Comparison of ENCODE assay signal across 21 cellular contexts in genomic region chr4:119097282-119097900, GRCh38. TPM values are rescaled to one million over a fixed set of nuclear protein-coding genes. Genes with fewer than 3 reads are reported as not detected.
DNase-seq lines count a peak whose midpoint lies in the region; ATAC-seq, FAIRE-seq and TF ChIP-seq lines count a peak whose summit lies in the region.
"Had no signal": no experiment of that assay in that cellular context is flagged by ENCODE, and none has a peak within 500 bp of the region (broad histone marks: within the 10 kb centered on the region; RNA-seq: fewer than 3 reads in every experiment).

No MANE protein-coding gene starts in this region.

- TF ChIP-seq POLR2A in A549 (IDR thresholded peaks at IDR 0.05; ENCODE audit: low read length): no peak

- H3K36me3 ChIP-seq in mucosa of rectum (ENCODE audit: control insufficient read depth in 2 of 2, insufficient read depth in 2 of 2, low read length in 2 of 2) (no peaks in the 10 kb centered on the region), endodermal cell (ENCODE audit: control insufficient read depth, insufficient read depth, low read length) (no peaks in the 10 kb centered on the region)

- no peaks in the 10 kb centered on the region for H3K36me3 Mint-ChIP-seq in central memory CD8-positive, alpha-beta T cell (ENCODE audit: insufficient read depth)
- H3K36me3 Mint-ChIP-seq in glutamatergic neuron (ENCODE audit: unreplicated experiment) (no peaks in the 10 kb centered on the region), endodermal cell (ENCODE audit: low read depth) (no peaks in the 10 kb centered on the region)
- H3K36me3 Mint-ChIP-seq: CD14-positive monocyte, IgD-negative memory B cell had no signal

- peaks cover 36% of the 10 kb centered on the region for H3K27me3 Mint-ChIP-seq in central memory CD8-positive, alpha-beta T cell
- H3K27me3 Mint-ChIP-seq in glutamatergic neuron (ENCODE audit: unreplicated experiment): peaks cover 2% of the 10 kb centered on the region
- H3K27me3 Mint-ChIP-seq in endodermal cell (ENCODE audit: insufficient read depth): no peaks in the 10 kb centered on the region

- no peak overlapping the region for H3K4me2 ChIP-seq in A549

- TF ChIP-seq EP300 in A549 (IDR thresholded peaks at IDR 0.05): no peak

- no peak for DNase-seq in A549 (ENCODE audit: low read depth in 1 of 2, low spot score in 1 of 2)
- DNase-seq in central memory CD8-positive, alpha-beta T cell (ENCODE audit: low spot score in 2 of 2): no peak
- DNase-seq in glutamatergic neuron: no peak
- no peak for DNase-seq in endodermal cell
- no peak for DNase-seq in MV-4-11 (lab: John Stamatoyannopoulos, UW)
- no peak for DNase-seq in NCI-H1930 (lab: John Stamatoyannopoulos, UW)
- DNase-seq: 8988T; COR-L47; DMS153; HFFc6; NCI-H1048; NCI-H1694; NCI-H345; NCI-H69; NK-92 treated with Interleukin-12 subunit alpha and Interleukin-12 subunit beta, amount 100 ng/mL, for 24 hours had no signal

- peak overlapping the region; percentile 42 to 64; a peak in 3 of 6 replicates for H3K27ac ChIP-seq in A549
- H3K27ac ChIP-seq in mucosa of rectum (ENCODE audit: low read depth in 2 of 2, low read length in 2 of 2): peak overlapping the region; percentile 63 to 73
- H3K27ac ChIP-seq in endodermal cell (ENCODE audit: low read depth, low read length): no peak overlapping the region

- H3K27me3 ChIP-seq in mucosa of rectum (ENCODE audit: control insufficient read depth in 2 of 2, insufficient read depth in 2 of 2, low read length in 2 of 2): no peaks in the 10 kb centered on the region
- no peaks in the 10 kb centered on the region for H3K27me3 ChIP-seq in endodermal cell (ENCODE audit: control insufficient read depth, insufficient read depth, low read length, poor library complexity, severe bottlenecking)

- H3K9ac ChIP-seq in mucosa of rectum (ENCODE audit: low read depth in 1 of 2, low read length in 2 of 2) (no peak overlapping the region), endodermal cell (ENCODE audit: extremely low read depth, low read length, poor library complexity, severe bottlenecking) (no peak overlapping the region)

- CTCF ChIA-PET in A549 (lab: Yijun Ruan, JAX): interaction anchor here (1.4 to 3.7 kb wide), 2 partner anchors 10 to 56 kb away, joined by 7 to 15 read pairs; no protein-coding TSS in a partner anchor

- H3K4me1 Mint-ChIP-seq in central memory CD8-positive, alpha-beta T cell: peaks cover 9% of the 10 kb centered on the region
- no peaks in the 10 kb centered on the region for H3K4me1 Mint-ChIP-seq in glutamatergic neuron (ENCODE audit: low read depth, unreplicated experiment)
- H3K4me1 Mint-ChIP-seq in endodermal cell: peaks cover 4% of the 10 kb centered on the region

- no peak for FAIRE-seq in A549 (lab: Jason Lieb, UNC)
- FAIRE-seq: H1 had no signal

- H3K27ac Mint-ChIP-seq in central memory CD8-positive, alpha-beta T cell (ENCODE audit: low read depth): peak overlapping the region; percentile 77
- H3K27ac Mint-ChIP-seq in glutamatergic neuron (ENCODE audit: unreplicated experiment): no peak overlapping the region
- H3K27ac Mint-ChIP-seq in endodermal cell: no peak overlapping the region
- H3K27ac Mint-ChIP-seq: IgD-negative memory B cell had no signal

- no peak for TF ChIP-seq RAD21 in A549 (conservative IDR thresholded peaks at IDR 0.05 in 1 of 2, IDR thresholded peaks at IDR 0.05 in 1 of 2)

- H3K9me3 ChIP-seq in A549 (0 out of 3 replicates have a peak, but pooled peaks cover 3% of the 10 kb centered on the region), mucosa of rectum (ENCODE audit: control insufficient read depth in 2 of 2, low read length in 2 of 2) (no peaks in the 10 kb centered on the region), endodermal cell (ENCODE audit: control insufficient read depth, low read length) (no peaks in the 10 kb centered on the region)

- H3K4me1 ChIP-seq in A549 (peaks cover 57% of the 10 kb centered on the region), mucosa of rectum (ENCODE audit: control insufficient read depth in 2 of 2, insufficient read depth in 2 of 2, low read length in 2 of 2) (peaks cover 16 to 52% of the 10 kb centered on the region in 2 donors), endodermal cell (ENCODE audit: control insufficient read depth, insufficient read depth, low read length) (no peaks in the 10 kb centered on the region)

- WGBS in A549 (ENCODE audit: missing lambda C conversion rate): 89% methylated on average over 2 of the region's 2 CpGs
- 90 to 100% methylated on average over 1 to 2 of the region's 2 CpGs for WGBS in endodermal cell (ENCODE audit: insufficient coverage in 1 of 2, insufficient read length in 1 of 2), 2 experiments

- ATAC-seq in A549 (no peak), GM19351 (IDR thresholded peaks at IDR 0.05; ENCODE audit: unreplicated experiment) (peak; percentile 49)
- no peak for ATAC-seq in central memory CD8-positive, alpha-beta T cell (replicated peaks; ENCODE audit: extremely low read depth, poor library complexity, severe bottlenecking)

- TF ChIP-seq CTCF in A549 (IDR thresholded peaks at IDR 0.05): no peak
- TF ChIP-seq CTCF in glutamatergic neuron (IDR thresholded peaks at IDR 0.05; ENCODE audit: partially characterized antibody, unreplicated experiment): no peak
- TF ChIP-seq CTCF in endodermal cell (conservative IDR thresholded peaks at IDR 0.05): no peak

- no peak overlapping the region for H3K4me3 ChIP-seq in A549
- H3K4me3 ChIP-seq in mucosa of rectum (ENCODE audit: low read length in 2 of 2): no peak overlapping the region
- H3K4me3 ChIP-seq in endodermal cell (ENCODE audit: low read length): no peak overlapping the region

- H3K9me3 Mint-ChIP-seq in central memory CD8-positive, alpha-beta T cell: no peaks in the 10 kb centered on the region
- no peaks in the 10 kb centered on the region for H3K9me3 Mint-ChIP-seq in glutamatergic neuron (ENCODE audit: unreplicated experiment)
- no peaks in the 10 kb centered on the region for H3K9me3 Mint-ChIP-seq in endodermal cell
- H3K9me3 Mint-ChIP-seq: HFFc6, IgD-negative memory B cell had no signal

- peak overlapping the region; percentile 66 for H3K4me3 Mint-ChIP-seq in central memory CD8-positive, alpha-beta T cell
- no peak overlapping the region for H3K4me3 Mint-ChIP-seq in glutamatergic neuron (ENCODE audit: unreplicated experiment)
- no peak overlapping the region for H3K4me3 Mint-ChIP-seq in endodermal cell
- H3K4me3 Mint-ChIP-seq: CD14-positive monocyte, HFFc6 had no signal

- POLR2A ChIA-PET in A549 (lab: Yijun Ruan, JAX): interaction anchor here (0.6 kb wide), 1 partner anchor 17 kb away, joined by 3 read pairs; no protein-coding TSS in a partner anchor

TF ChIP-seq in A549, 52 proteins besides CTCF, POLR2A, EP300 and RAD21:
- TF ChIP-seq GATA3 (IDR thresholded peaks at IDR 0.05; ENCODE audit: borderline replicate concordance) (no peak), MYC (IDR thresholded peaks at IDR 0.05; ENCODE audit: borderline replicate concordance, low read length) (no peak), RARB (CRISPR knock-in tag; IDR thresholded peaks at IDR 0.05) (no peak), BCL3 (IDR thresholded peaks at IDR 0.05) (no peak), TP53 (CRISPR knock-in tag; IDR thresholded peaks at IDR 0.05) (no peak), JUN (IDR thresholded peaks at IDR 0.05) (no peak), RNF2 (IDR thresholded peaks at IDR 0.05; ENCODE audit: borderline replicate concordance, low read depth) (no peak), ZNF302 (CRISPR knock-in tag; IDR thresholded peaks at IDR 0.05) (no peak), ZSCAN20 (CRISPR knock-in tag; IDR thresholded peaks at IDR 0.05) (no peak), CBX2 (IDR thresholded peaks at IDR 0.05; ENCODE audit: borderline replicate concordance, low read depth) (no peak), FOSL2 (IDR thresholded peaks at IDR 0.05) (no peak), FOSL2 (CRISPR knock-in tag; IDR thresholded peaks at IDR 0.05) (no peak), CHD2 (IDR thresholded peaks at IDR 0.05; ENCODE audit: low read length, partially characterized antibody) (no peak), HOXB5 (CRISPR knock-in tag; IDR thresholded peaks at IDR 0.05) (no peak), FOSB (CRISPR knock-in tag; IDR thresholded peaks at IDR 0.05) (no peak), EHMT2 (IDR thresholded peaks at IDR 0.05; ENCODE audit: low read depth) (no peak)

RNA-seq across cellular contexts. Expression of gene MYOZ2, which starts 38.2 kb away (rescaled TPM):
- polyA plus RNA-seq in A549 (2011; rRNA removed) (not detected in 2 replicates), A549 (2017; fragmentation: RNase III; extraction: RNeasy Plus Mini Kit Qiagen cat#74134 plus additional on column Dnase treatment) (not detected in 3 replicates)
- not detected in 2 replicates for polyA plus RNA-seq in A549 (2012; cell fraction: cytosol; rRNA removed)
- polyA plus RNA-seq in A549 (2012; cell fraction: nucleus; rRNA removed): not detected in 2 replicates
- not detected in 2 replicates for polyA minus RNA-seq in A549 (2011; rRNA and poly(A)+ RNA removed)
- total RNA-seq in glutamatergic neuron (ENCODE audit: unreplicated experiment) (not detected), endodermal cell (not detected)
- not detected for polyA plus RNA-seq in endodermal cell (2013, experiment 1 of 2)
- polyA plus RNA-seq in endodermal cell (2013, experiment 2 of 2): not detected
- total RNA-seq: H1, HT-29 had no signal
- polyA plus RNA-seq: CD14-positive monocyte, H1, IgD-negative memory B cell had no signal
